In the genomic region with DNA sequence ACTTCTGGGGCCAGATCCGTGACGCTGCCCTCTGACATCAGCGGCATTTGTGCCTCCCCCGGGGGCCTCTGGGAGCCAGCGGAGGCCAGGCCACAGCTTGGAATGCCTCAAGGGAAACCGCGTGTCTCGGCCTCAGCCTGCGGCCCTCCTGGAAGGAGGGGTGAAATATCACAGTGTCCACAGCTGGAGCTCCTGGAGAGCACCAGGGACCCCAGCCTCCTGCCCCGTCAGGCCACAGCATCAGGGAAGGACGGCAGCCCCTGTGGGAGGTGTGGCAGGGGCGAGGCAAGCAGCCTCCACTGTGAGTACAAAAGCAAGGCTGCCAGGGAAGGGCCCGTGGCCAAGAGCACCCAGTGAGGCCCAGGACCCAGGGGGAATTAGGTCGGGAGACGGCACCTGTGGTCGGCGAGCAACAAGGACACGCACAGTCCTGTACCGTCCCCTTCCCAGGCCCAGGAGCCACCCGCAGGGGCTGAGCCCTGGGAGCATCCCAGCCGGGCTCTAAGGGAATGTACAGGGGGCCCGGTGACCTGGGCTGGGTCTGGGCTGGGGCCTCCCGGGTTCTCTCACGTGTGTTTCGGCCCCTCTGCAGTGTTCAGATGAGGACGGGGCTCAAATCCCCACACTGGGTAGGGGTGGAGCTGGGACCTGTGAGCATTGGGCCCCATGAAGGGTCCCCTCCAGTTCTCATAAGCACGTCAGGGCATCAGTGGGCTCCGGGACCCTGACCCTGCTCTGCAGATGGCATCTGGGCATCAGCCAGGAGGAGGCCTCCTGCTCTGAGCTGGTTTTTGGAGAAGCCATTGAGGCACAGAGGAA, we compare ENCODE assay signal across 30 cellular contexts. TPM values are rescaled to one million over a fixed set of nuclear protein-coding genes. Genes with fewer than 3 reads are reported as not detected.
DNase-seq lines count a peak whose midpoint lies in the region; ATAC-seq and TF ChIP-seq lines count a peak whose summit lies in the region.
"Had no signal": no experiment of that assay in that cellular context is flagged by ENCODE, and none has a peak within 500 bp of the region (broad histone marks: within the 10 kb centered on the region; RNA-seq: fewer than 3 reads in every experiment).

No MANE protein-coding gene starts in this region.

- H3K27me3 ChIP-seq in RWPE2 (ENCODE audit: insufficient read depth, poor library complexity, severe bottlenecking) = no peaks in the 10 kb centered on the region
- H3K27me3 ChIP-seq: SJCRH30 had no signal

- no peaks in the 10 kb centered on the region for H3K4me1 ChIP-seq in RWPE2 (ENCODE audit: insufficient read depth, poor library complexity, severe bottlenecking)
- H3K4me1 ChIP-seq: left lung, spleen, tibial nerve had no signal

- no peaks in the 10 kb centered on the region for H3K36me3 ChIP-seq in RWPE2 (ENCODE audit: low read depth)
- H3K36me3 ChIP-seq: left lung, SJCRH30, spleen, tibial nerve had no signal

- no peaks in the 10 kb centered on the region for H3K9me3 ChIP-seq in RWPE2 (ENCODE audit: severe bottlenecking)
- H3K9me3 ChIP-seq: left lung, SJCRH30, spleen, tibial nerve had no signal

- H3K4me3 ChIP-seq in RWPE2 (ENCODE audit: severe bottlenecking) = no peak overlapping the region
- H3K4me3 ChIP-seq: GM23338, left lung, PC-9, SJCRH30, spleen, tibial nerve had no signal

- no peak overlapping the region for H3K27ac Mint-ChIP-seq in type B pancreatic cell
- no peak overlapping the region for H3K27ac Mint-ChIP-seq in activated CD4-positive, alpha-beta T cell treated with anti-CD3 and anti-CD28 coated beads for 36 hours
- H3K27ac Mint-ChIP-seq: GM23338; IgD-negative memory B cell; stimulated activated naive CD8-positive, alpha-beta T cell treated with anti-CD3 and anti-CD28 coated beads, Interleukin-15, Interleukin-2, amounts not matched to agents 100 ng/mL and 50 ng/mL, for 24 hours; T-cell had no signal

- CTCF ChIA-PET in activated CD4-positive, alpha-beta T cell treated with anti-CD3 and anti-CD28 coated beads for 36 hours (lab: Charles Lee) = no interaction called here

- H3K36me3 Mint-ChIP-seq in type B pancreatic cell = no peaks in the 10 kb centered on the region
- no peaks in the 10 kb centered on the region for H3K36me3 Mint-ChIP-seq in activated CD4-positive, alpha-beta T cell treated with anti-CD3 and anti-CD28 coated beads for 36 hours (ENCODE audit: low read depth)
- H3K36me3 Mint-ChIP-seq: T-cell had no signal

- H3K4me1 Mint-ChIP-seq in type B pancreatic cell (ENCODE audit: unreplicated experiment) = peaks cover 14% of the 10 kb centered on the region
- peaks cover 7% of the 10 kb centered on the region for H3K4me1 Mint-ChIP-seq in activated CD4-positive, alpha-beta T cell treated with anti-CD3 and anti-CD28 coated beads for 36 hours

- H3K27ac ChIP-seq in RWPE2 (ENCODE audit: poor library complexity, severe bottlenecking) = no peak overlapping the region
- H3K27ac ChIP-seq: C4-2B, left lung, PC-9, SJCRH30, spleen, tibial nerve had no signal

- intact Hi-C loops in activated CD4-positive, alpha-beta T cell treated with anti-CD3 and anti-CD28 coated beads for 36 hours (cut with DNase I, micrococcal nuclease) = loop anchor here (5.0 kb wide), 2 partner anchors 86 to 199 kb away; a partner anchor contains a TSS

- POLR2A ChIA-PET in activated CD4-positive, alpha-beta T cell treated with anti-CD3 and anti-CD28 coated beads for 36 hours (lab: Charles Lee) = no interaction called here

- DNase-seq in activated naive CD4-positive, alpha-beta T cell treated with anti-CD3 and anti-CD28 coated beads, Interleukin-2, amount 50 U/mL, for 16 hours = peak; percentile 7
- no peak for DNase-seq in activated naive CD4-positive, alpha-beta T cell (lab: John Stamatoyannopoulos, UW)
- peak; percentile 47 for DNase-seq in RWPE2 (ENCODE audit: low spot score)
- peak; percentile 51 for DNase-seq in islet precursor cell
- peak; percentile 68 for DNase-seq in type B pancreatic cell (ENCODE audit: extremely low spot score, unreplicated experiment)
- DNase-seq in activated CD4-positive, alpha-beta T cell treated with anti-CD3 and anti-CD28 coated beads for 36 hours = no peak
- no peak for DNase-seq in OCI-M1 (lab: John Stamatoyannopoulos, UW)
- DNase-seq in stimulated activated CD4-positive, alpha-beta T cell treated with anti-CD3 and anti-CD28 coated beads, Interleukin-1b, Interleukin-23, amount 100 ng/mL, for 48 hours = no peak
- DNase-seq: activated CD4-positive, alpha-beta T cell treated with anti-CD3 and anti-CD28 coated beads for 1 hour; activated gamma-delta T cell; amygdala; dermis blood vessel endothelial cell; EL; NCI-H2081; NCI-H345; NCI-H82; PC-9; stimulated activated CD4-positive, alpha-beta T cell treated with anti-CD3 and anti-CD28 coated beads, Interleukin-4, amount 100 ng/mL, for 24 hours had no signal

- no peak overlapping the region for H3K4me3 Mint-ChIP-seq in type B pancreatic cell
- H3K4me3 Mint-ChIP-seq in activated CD4-positive, alpha-beta T cell treated with anti-CD3 and anti-CD28 coated beads for 36 hours = no peak overlapping the region
- H3K4me3 Mint-ChIP-seq: GM23338; IgD-negative memory B cell; stimulated activated naive CD8-positive, alpha-beta T cell treated with anti-CD3 and anti-CD28 coated beads, Interleukin-15, Interleukin-2, amounts not matched to agents 100 ng/mL and 50 ng/mL, for 24 hours; T-cell had no signal

- ATAC-seq in RWPE2 (ENCODE audit: low read depth) = no peak
- ATAC-seq in activated CD4-positive, alpha-beta T cell treated with anti-CD3 and anti-CD28 coated beads for 36 hours = no peak
- ATAC-seq: left lung, T-cell had no signal

- H3K9me3 Mint-ChIP-seq in type B pancreatic cell = no peaks in the 10 kb centered on the region
- H3K9me3 Mint-ChIP-seq in activated CD4-positive, alpha-beta T cell treated with anti-CD3 and anti-CD28 coated beads for 36 hours (ENCODE audit: low read depth) = no peaks in the 10 kb centered on the region
- H3K9me3 Mint-ChIP-seq: GM23338; IgD-negative memory B cell; stimulated activated naive CD8-positive, alpha-beta T cell treated with anti-CD3 and anti-CD28 coated beads, Interleukin-15, Interleukin-2, amounts not matched to agents 100 ng/mL and 50 ng/mL, for 24 hours; T-cell had no signal

- TF ChIP-seq CTCF in RWPE2 (IDR thresholded peaks at IDR 0.05; ENCODE audit: poor library complexity, severe bottlenecking) (no peak), type B pancreatic cell (conservative IDR thresholded peaks at IDR 0.05) (no peak)

- H3K27me3 Mint-ChIP-seq in type B pancreatic cell = peaks cover 12% of the 10 kb centered on the region
- peaks cover 14% of the 10 kb centered on the region for H3K27me3 Mint-ChIP-seq in activated CD4-positive, alpha-beta T cell treated with anti-CD3 and anti-CD28 coated beads for 36 hours

RNA-seq across cellular contexts. Expression of a gene that starts 18.7 kb away (rescaled TPM):
- 2.7 and 6.4 TPM in 2 replicates for total RNA-seq in type B pancreatic cell (ENCODE audit: low replicate concordance)
- not detected for total RNA-seq in activated CD4-positive, alpha-beta T cell treated with anti-CD3 and anti-CD28 coated beads for 36 hours
- total RNA-seq: dermis blood vessel endothelial cell, M059J, pulmonary artery endothelial cell had no signal

RNA-seq across cellular contexts. Expression of a gene that starts 53.6 kb away (rescaled TPM):
- total RNA-seq in type B pancreatic cell (ENCODE audit: low replicate concordance) = 0.99 and 1.6 TPM in 2 replicates
- not detected for total RNA-seq in activated CD4-positive, alpha-beta T cell treated with anti-CD3 and anti-CD28 coated beads for 36 hours
- total RNA-seq: dermis blood vessel endothelial cell, M059J, mucosa of gallbladder, PC-9, pulmonary artery endothelial cell, T-cell had no signal

Comparison
In these comparisons a context has a peak if more than half of its experiments do, and no peak if none do; other contexts are left out.
1. DNase-seq: peak in activated naive CD4-positive, alpha-beta T cell treated with anti-CD3 and anti-CD28 coated beads, Interleukin-2, amount 50 U/mL, for 16 hours (single experiment), RWPE2 (single experiment), islet precursor cell (single experiment) and type B pancreatic cell (single experiment); none in activated naive CD4-positive, alpha-beta T cell (0 of 4), activated CD4-positive, alpha-beta T cell treated with anti-CD3 and anti-CD28 coated beads for 36 hours (single experiment), OCI-M1 (single experiment) and stimulated activated CD4-positive, alpha-beta T cell treated with anti-CD3 and anti-CD28 coated beads, Interleukin-1b, Interleukin-23, amount 100 ng/mL, for 48 hours (single experiment).